Comparison of ENCODE assay signal across 8 cellular contexts in genomic region chr17:54899721-54900456, GRCh38. TPM values are rescaled to one million over a fixed set of nuclear protein-coding genes. Genes with fewer than 3 reads are reported as not detected.
DNase-seq lines count a peak whose midpoint lies in the region; ATAC-seq and TF ChIP-seq lines count a peak whose summit lies in the region.

No MANE protein-coding gene starts in this region.

- H3K27ac Mint-ChIP-seq in osteocyte (ENCODE audit: unreplicated experiment), result no peak overlapping the region
- no peak overlapping the region for H3K27ac Mint-ChIP-seq in natural killer cell

- peaks cover 8% of the 10 kb centered on the region for H3K4me1 Mint-ChIP-seq in activated T-cell treated with anti-CD3 and anti-CD28 coated beads, Interleukin-2, amount 50 U/mL, for 4 hours (ENCODE audit: low read depth)
- H3K4me1 Mint-ChIP-seq in osteocyte (ENCODE audit: unreplicated experiment) (peaks cover 38% of the 10 kb centered on the region), natural killer cell (no peaks in the 10 kb centered on the region)

- no peaks in the 10 kb centered on the region for H3K36me3 ChIP-seq in colonic mucosa

- TF ChIP-seq CTCF in colonic mucosa (IDR thresholded peaks at IDR 0.05) (no peak), osteocyte (IDR thresholded peaks at IDR 0.05) (no peak), natural killer cell (IDR thresholded peaks at IDR 0.05) (no peak)

- peak overlapping the region; percentile 25 for H3K4me3 Mint-ChIP-seq in activated T-cell treated with anti-CD3 and anti-CD28 coated beads, Interleukin-2, amount 50 U/mL, for 4 hours
- H3K4me3 Mint-ChIP-seq in osteocyte (ENCODE audit: unreplicated experiment), result peak overlapping the region; percentile 67
- H3K4me3 Mint-ChIP-seq in natural killer cell, result no peak overlapping the region

- no peaks in the 10 kb centered on the region for H3K9me3 ChIP-seq in colonic mucosa

- H3K36me3 Mint-ChIP-seq in activated T-cell treated with anti-CD3 and anti-CD28 coated beads, Interleukin-2, amount 50 U/mL, for 4 hours (ENCODE audit: insufficient read depth), result no peaks in the 10 kb centered on the region
- H3K36me3 Mint-ChIP-seq in osteocyte (ENCODE audit: unreplicated experiment), result peaks cover 3% of the 10 kb centered on the region
- H3K36me3 Mint-ChIP-seq in natural killer cell, result no peaks in the 10 kb centered on the region

- intact Hi-C loops in colonic mucosa (cut with DNase I) (no loop called here), natural killer cell (cut with micrococcal nuclease) (no loop called here)

- H3K27me3 Mint-ChIP-seq in activated T-cell treated with anti-CD3 and anti-CD28 coated beads, Interleukin-2, amount 50 U/mL, for 4 hours (ENCODE audit: low read depth), result peaks cover 34% of the 10 kb centered on the region
- H3K27me3 Mint-ChIP-seq in osteocyte (ENCODE audit: unreplicated experiment) (peaks cover 13% of the 10 kb centered on the region), natural killer cell (ENCODE audit: low read depth in 2 of 2) (peaks cover 27% of the 10 kb centered on the region in 2 donors)

- ATAC-seq in activated T-cell treated with anti-CD3 and anti-CD28 coated beads, Interleukin-2, amount 50 U/mL, for 4 hours, result no peak
- ATAC-seq in natural killer cell, result no peak

- no peaks in the 10 kb centered on the region for H3K27me3 ChIP-seq in colonic mucosa

- no peaks in the 10 kb centered on the region for H3K4me1 ChIP-seq in colonic mucosa

- H3K9ac ChIP-seq in colonic mucosa (ENCODE audit: low read depth in 2 of 2, low read length in 2 of 2), result peak overlapping the region in 1 of 2 donors; percentile 55

- peak overlapping the region; percentile 45 for H3K4me3 ChIP-seq in colonic mucosa

- H3K9me3 Mint-ChIP-seq in activated T-cell treated with anti-CD3 and anti-CD28 coated beads, Interleukin-2, amount 50 U/mL, for 4 hours, result no peaks in the 10 kb centered on the region
- H3K9me3 Mint-ChIP-seq in osteocyte (ENCODE audit: unreplicated experiment), result no peaks in the 10 kb centered on the region
- peaks cover 0 to 2% of the 10 kb centered on the region in 2 donors for H3K9me3 Mint-ChIP-seq in natural killer cell

- DNase-seq in activated T-cell treated with anti-CD3 and anti-CD28 coated beads, Interleukin-2, amount 50 U/mL, for 4 hours, result no peak
- DNase-seq in activated T-cell treated with anti-CD3 and anti-CD28 coated beads, Interleukin-2, amount 50 U/mL, for 48 hours, result no peak
- peak; percentile 37 for DNase-seq in NCI-H2171 treated with DMSO at 0.1 percent for 48 hours (lab: John Stamatoyannopoulos, UW)
- DNase-seq in colonic mucosa, result peak; percentile 18
- no peak for DNase-seq in osteocyte (ENCODE audit: extremely low spot score, unreplicated experiment)
- no peak for DNase-seq in natural killer cell
- DNase-seq in Ammon's horn (ENCODE audit: low spot score), result no peak
- no peak for DNase-seq in globus pallidus (ENCODE audit: low spot score)

- no peak overlapping the region for H3K27ac ChIP-seq in colonic mucosa

RNA-seq across cellular contexts. Expression of gene TOM1L1, which starts 0.8 kb away (rescaled TPM):
- under 1 TPM; 0.45 to 0.63 (median 0.51) TPM for total RNA-seq in activated T-cell treated with anti-CD3 and anti-CD28 coated beads, Interleukin-2, amount 50 U/mL, for 4 hours
- total RNA-seq in colonic mucosa (10 to 100 TPM; 56.7 to 67.3 TPM), osteocyte (33.9 and 34.6 TPM in 2 replicates), natural killer cell (not detected)

Comparison
In these comparisons a context has a peak if more than half of its experiments do, and no peak if none do; other contexts are left out.
1. DNase-seq: peak in NCI-H2171 treated with DMSO at 0.1 percent for 48 hours (single experiment) and colonic mucosa (single experiment); none in activated T-cell treated with anti-CD3 and anti-CD28 coated beads, Interleukin-2, amount 50 U/mL, for 4 hours (single experiment), activated T-cell treated with anti-CD3 and anti-CD28 coated beads, Interleukin-2, amount 50 U/mL, for 48 hours (0 of 2), osteocyte (single experiment), natural killer cell (single experiment), Ammon's horn (single experiment) and globus pallidus (single experiment).
2. RNA of gene TOM1L1, which starts 0.8 kb away (total RNA-seq): 56.7 to 67.3 TPM in colonic mucosa and 33.9 to 34.6 TPM in osteocyte; 0.45 to 0.63 TPM in activated T-cell treated with anti-CD3 and anti-CD28 coated beads, Interleukin-2, amount 50 U/mL, for 4 hours and not detected in natural killer cell; every median in the first group is over 10 times any median in the second.